In genomic region chr6:32852844-32853540, GRCh38 we compare ENCODE assay signal across 8 cellular contexts. TPM values are rescaled to one million over a fixed set of nuclear protein-coding genes. Genes with fewer than 3 reads are reported as not detected.
DNase-seq lines count a peak whose midpoint lies in the region; ATAC-seq, FAIRE-seq and TF ChIP-seq lines count a peak whose summit lies in the region.

No MANE protein-coding gene starts in this region.

- under 1% methylated on average over 22 of the region's 41 CpGs for WGBS in HepG2 (ENCODE audit: low lambda C conversion rate)

- in situ Hi-C loops in HepG2 (cut with HindIII; ENCODE audit: extremely low pct_ligation_motif_present, low pct_unique_long_range_greater_than_20kb) = no loop called here

- CTCF ChIA-PET in activated CD4-positive, alpha-beta T cell treated with anti-CD3 and anti-CD28 coated beads, Interleukin-2, amount 10 ng/mL, durations not matched to agents 7 days and 5 days (lab: Charles Lee) = interaction anchor here (0.8 to 8.0 kb wide), 11 partner anchors 9 to 395 kb away, joined by 3 to 171 read pairs (median 6); partner anchors contain the start of genes HLA-DMA, PSMB8 and TAP2
- CTCF ChIA-PET in HepG2 (lab: Yijun Ruan, JAX; ENCODE audit: low intra/inter-chr PET ratio, low total read pairs) = interaction anchor here (0.7 to 2.4 kb wide), 4 partner anchors 11 to 27 kb away, joined by 4 to 39 read pairs (median 4); partner anchors contain the start of gene TAP2

- H3K27ac Mint-ChIP-seq in IgD-negative memory B cell = peak overlapping the region; percentile 95 to 100 (median 99)
- peak overlapping the region; percentile 97 for H3K27ac Mint-ChIP-seq in activated CD4-positive, alpha-beta T cell treated with anti-CD3 and anti-CD28 coated beads, Interleukin-2, amount 10 ng/mL, durations not matched to agents 7 days and 5 days

- peak overlapping the region; percentile 67 to 99 (median 92) for H3K4me3 ChIP-seq in dorsolateral prefrontal cortex
- peak overlapping the region; percentile 93 to 96 (median 95) for H3K4me3 ChIP-seq in HepG2 (replicated peaks in 1 of 3; ENCODE audit: insufficient read depth in 1 of 3, low read depth in 2 of 3, low read length in 3 of 3)

- no peaks in the 10 kb centered on the region for H3K27me3 Mint-ChIP-seq in IgD-negative memory B cell
- H3K27me3 Mint-ChIP-seq in activated CD4-positive, alpha-beta T cell treated with anti-CD3 and anti-CD28 coated beads, Interleukin-2, amount 10 ng/mL, durations not matched to agents 7 days and 5 days = no peaks in the 10 kb centered on the region

- TF ChIP-seq EP300 in HepG2 (IDR thresholded peaks at IDR 0.05; ENCODE audit: low read depth in 2 of 2, low read length in 2 of 2) (no peak), HepG2 (CRISPR knock-in tag; IDR thresholded peaks at IDR 0.05; ENCODE audit: borderline replicate concordance) (no peak; the same call in none of the 2 replicates)

- H3K36me3 Mint-ChIP-seq in IgD-negative memory B cell = peaks cover 17% of the 10 kb centered on the region
- peaks cover 84% of the 10 kb centered on the region for H3K36me3 Mint-ChIP-seq in activated CD4-positive, alpha-beta T cell treated with anti-CD3 and anti-CD28 coated beads, Interleukin-2, amount 10 ng/mL, durations not matched to agents 7 days and 5 days (ENCODE audit: low read depth)

- POLR2A ChIA-PET in activated CD4-positive, alpha-beta T cell treated with anti-CD3 and anti-CD28 coated beads, Interleukin-2, amount 10 ng/mL, durations not matched to agents 7 days and 5 days (lab: Charles Lee) = interaction anchor here (0.5 to 2.9 kb wide), 8 partner anchors 8 to 121 kb away, joined by 3 to 54 read pairs (median 4); partner anchors contain the start of genes PSMB8 and TAP2
- POLR2A ChIA-PET in HepG2 (lab: Yijun Ruan, JAX) = interaction anchor here (0.6 to 3.8 kb wide), 6 partner anchors 8 to 118 kb away, joined by 4 to 69 read pairs (median 26); partner anchors contain the start of genes BRD2, PSMB8 and TAP2

- H4K20me1 ChIP-seq in HepG2 (ENCODE audit: insufficient read depth, low read length) = no peaks in the 10 kb centered on the region

- peaks cover 26% of the 10 kb centered on the region for H3K4me1 ChIP-seq in HepG2 (ENCODE audit: insufficient read depth, low read length)

- ATAC-seq in GM21447 (IDR thresholded peaks at IDR 0.05; ENCODE audit: unreplicated experiment) (peak; percentile 25), HepG2 (peak; percentile 56)

- H3K4me1 Mint-ChIP-seq in IgD-negative memory B cell = peaks cover 51 to 61% (median 58%) of the 10 kb centered on the region in 3 donors
- H3K4me1 Mint-ChIP-seq in activated CD4-positive, alpha-beta T cell treated with anti-CD3 and anti-CD28 coated beads, Interleukin-2, amount 10 ng/mL, durations not matched to agents 7 days and 5 days = peaks cover 63% of the 10 kb centered on the region

- peak overlapping the region; percentile 97 to 99 (median 99) for H3K4me3 Mint-ChIP-seq in IgD-negative memory B cell
- peak overlapping the region; percentile 98 for H3K4me3 Mint-ChIP-seq in activated CD4-positive, alpha-beta T cell treated with anti-CD3 and anti-CD28 coated beads, Interleukin-2, amount 10 ng/mL, durations not matched to agents 7 days and 5 days

- peaks cover 0 to 2% (median 0%) of the 10 kb centered on the region in 3 donors for H3K9me3 Mint-ChIP-seq in IgD-negative memory B cell
- no peaks in the 10 kb centered on the region for H3K9me3 Mint-ChIP-seq in activated CD4-positive, alpha-beta T cell treated with anti-CD3 and anti-CD28 coated beads, Interleukin-2, amount 10 ng/mL, durations not matched to agents 7 days and 5 days

- peak overlapping the region; percentile 98 for H3K4me2 ChIP-seq in HepG2 (ENCODE audit: low read depth, low read length)

- H2AFZ ChIP-seq in HepG2 (ENCODE audit: low read length) = no peak overlapping the region

- intact Hi-C loops in dorsolateral prefrontal cortex (cut with DNase I) = loop anchor here (1.0 to 5.0 kb wide), 4 partner anchors 14 to 656 kb away; partner anchors contain the start of gene TAP2 (in 2 of the 2)
- intact Hi-C loops in HepG2 (cut with micrococcal nuclease; ENCODE audit: unreplicated experiment) = loop anchor here (1.0 kb wide), 2 partner anchors 9 to 15 kb away; partner anchors contain the start of genes PSMB8 and TAP2

- DNase-seq in D721Med (ENCODE audit: insufficient read length, low spot score) (peak; percentile 35), dorsolateral prefrontal cortex (peak in 6 of 10 donors; percentile 44 to 60 (median 53)), HepG2 (ENCODE audit: low spot score) (no peak), NCI-H1694 treated with DMSO at 0.1 percent for 48 hours (lab: John Stamatoyannopoulos, UW) (no peak)
- peak; percentile 44 for DNase-seq in activated CD4-positive, alpha-beta T cell treated with anti-CD3 and anti-CD28 coated beads, Interleukin-2, amount 10 ng/mL, durations not matched to agents 7 days and 5 days
- peak; percentile 34 for DNase-seq in stimulated activated CD8-positive, alpha-beta memory T cell treated with anti-CD3 and anti-CD28 coated beads, Interleukin-12 subunit alpha, Interleukin-12 subunit beta, amount 100 ng/mL, for 4 hours (ENCODE audit: low read depth)

- TF ChIP-seq RAD21 in HepG2 (CRISPR knock-in tag; IDR thresholded peaks at IDR 0.05) = no peak

- no peaks in the 10 kb centered on the region for H3K79me2 ChIP-seq in HepG2 (ENCODE audit: insufficient read depth, low read length)

- TF ChIP-seq POLR2A in HepG2 (IDR thresholded peaks at IDR 0.05; ENCODE audit: insufficient read depth in 1 of 2, low read depth in 2 of 2, low read length in 2 of 2) = no peak

- peak overlapping the region; percentile 72 for H3K9ac ChIP-seq in HepG2 (ENCODE audit: insufficient read depth, low read depth, low read length)

- H3K9me3 ChIP-seq in HepG2 (ENCODE audit: low read length) = no peaks in the 10 kb centered on the region

- no TSS peak for BruUV-seq in HepG2 (replicated peaks; lab: Mats Ljungman, UMichigan)

- FAIRE-seq in D721Med (lab: Jason Lieb, UNC) (no peak), HepG2 (lab: Jason Lieb, UNC) (no peak)

- H3K27ac ChIP-seq in dorsolateral prefrontal cortex (peak overlapping the region; percentile 87 to 100 (median 99)), HepG2 (ENCODE audit: extremely low read length, insufficient read depth, low read length) (peak overlapping the region; percentile 62)

- H3K27me3 ChIP-seq in dorsolateral prefrontal cortex = no peaks in the 10 kb centered on the region
- H3K27me3 ChIP-seq in HepG2 (ENCODE audit: control insufficient read depth in 1 of 2, insufficient read depth in 2 of 2, low read length in 2 of 2) = no peaks in the 10 kb centered on the region; a peak in 1 of 5 replicates

- H3K36me3 ChIP-seq in HepG2 (replicated peaks in 1 of 2; ENCODE audit: control insufficient read depth in 1 of 2, insufficient read depth in 2 of 2, low read length in 2 of 2) = peaks cover 0 to 6% of the 10 kb centered on the region in 2 experiments; a peak in 1 of 5 replicates

- TF ChIP-seq CTCF in D721Med (IDR thresholded peaks at IDR 0.05; ENCODE audit: insufficient read depth, missing control alignments) (no peak), dorsolateral prefrontal cortex (IDR thresholded peaks at IDR 0.05 in 54 of 56, conservative IDR thresholded peaks at IDR 0.05 in 2 of 56; ENCODE audit: low read depth in 1 of 56, partially characterized antibody in 56 of 56) (no peak), HepG2 (CRISPR knock-in tag; IDR thresholded peaks at IDR 0.05) (no peak)

RNA-seq across cellular contexts. Expression of gene TAP1, which starts 0.5 kb away (rescaled TPM):
- polyA plus RNA-seq in IgD-negative memory B cell = 219 TPM
- 100 to 1,000 TPM; 396 to 441 TPM for total RNA-seq in activated CD4-positive, alpha-beta T cell treated with anti-CD3 and anti-CD28 coated beads, Interleukin-2, amount 10 ng/mL, durations not matched to agents 7 days and 5 days
- 10 to 100 TPM; 10.8 to 44.1 (median 18.6) TPM for total RNA-seq in dorsolateral prefrontal cortex
- 23.0 and 52.2 TPM in 2 replicates for total RNA-seq in HepG2 (2016; rRNA removed; fragmentation: Illumina TruSeq; extraction: Trizol)
- total RNA-seq in HepG2 (2016; cell fraction: cytosol; rRNA removed; fragmentation: Illumina TruSeq; extraction: Trizol; ENCODE audit: low read depth) = 9.3 and 11.5 TPM in 2 replicates
- 22.7 and 50.5 TPM in 2 replicates for total RNA-seq in HepG2 (2016; cell fraction: insoluble cytoplasmic fraction; rRNA removed; fragmentation: Illumina TruSeq; extraction: Trizol)
- 19.4 and 21.5 TPM in 2 replicates for total RNA-seq in HepG2 (2016; cell fraction: membrane; rRNA removed; fragmentation: Illumina TruSeq; extraction: Trizol)
- total RNA-seq in HepG2 (2016; cell fraction: nucleus; rRNA removed; fragmentation: Illumina TruSeq; extraction: Trizol) = 42.8 and 46.0 TPM in 2 replicates
- polyA plus RNA-seq in HepG2 (2011; rRNA removed) = 31.2 and 34.5 TPM in 2 replicates
- polyA plus RNA-seq in HepG2 (2011; cell fraction: cytosol; rRNA removed) = 27.9 and 29.3 TPM in 2 replicates
- 33.1 and 33.7 TPM in 2 replicates for polyA plus RNA-seq in HepG2 (2011; cell fraction: nucleus; rRNA removed)
- polyA plus RNA-seq in HepG2 (2012) = 13.9 and 21.5 TPM in 2 replicates
- 7.3 TPM in 2 replicates for polyA plus RNA-seq in HepG2 (2016; cell fraction: cytosol; fragmentation: Illumina TruSeq; extraction: Trizol; ENCODE audit: low read depth)
- 17.6 and 20.8 TPM in 2 replicates for polyA plus RNA-seq in HepG2 (2016; cell fraction: insoluble cytoplasmic fraction; fragmentation: Illumina TruSeq; extraction: Trizol; ENCODE audit: low read depth)
- 11.8 and 14.3 TPM in 2 replicates for polyA plus RNA-seq in HepG2 (2016; cell fraction: membrane; fragmentation: Illumina TruSeq; extraction: Trizol; ENCODE audit: low read depth)
- 60.4 and 64.9 TPM in 2 replicates for polyA plus RNA-seq in HepG2 (2016; cell fraction: nucleus; fragmentation: Illumina TruSeq; extraction: Trizol; ENCODE audit: insufficient read depth, low read depth)
- polyA minus RNA-seq in HepG2 (2011; rRNA and poly(A)+ RNA removed; ENCODE audit: low replicate concordance) = 46.0 and 105 TPM in 2 replicates
- polyA minus RNA-seq in HepG2 (2011; cell fraction: cytosol; rRNA and poly(A)+ RNA removed) = 18.2 and 19.3 TPM in 2 replicates
- polyA minus RNA-seq in HepG2 (2011; cell fraction: nucleus; rRNA and poly(A)+ RNA removed) = 7.5 and 13.4 TPM in 2 replicates

RNA-seq across cellular contexts. Expression of gene PSMB9, which starts 1.0 kb away (rescaled TPM):
- polyA plus RNA-seq in IgD-negative memory B cell = 695 TPM
- 100 to 1,000 TPM; 329 to 391 TPM for total RNA-seq in activated CD4-positive, alpha-beta T cell treated with anti-CD3 and anti-CD28 coated beads, Interleukin-2, amount 10 ng/mL, durations not matched to agents 7 days and 5 days
- total RNA-seq in dorsolateral prefrontal cortex = 10 to 100 TPM in 85 of 120 experiments, 1 to 10 TPM in 35; 3.1 to 32.7 (median 12.7) TPM
- 16.0 and 21.4 TPM in 2 replicates for total RNA-seq in HepG2 (2016; rRNA removed; fragmentation: Illumina TruSeq; extraction: Trizol)
- 3.2 and 3.3 TPM in 2 replicates for total RNA-seq in HepG2 (2016; cell fraction: cytosol; rRNA removed; fragmentation: Illumina TruSeq; extraction: Trizol; ENCODE audit: low read depth)
- total RNA-seq in HepG2 (2016; cell fraction: insoluble cytoplasmic fraction; rRNA removed; fragmentation: Illumina TruSeq; extraction: Trizol) = 17.4 and 26.1 TPM in 2 replicates
- total RNA-seq in HepG2 (2016; cell fraction: membrane; rRNA removed; fragmentation: Illumina TruSeq; extraction: Trizol) = 4.3 and 5.5 TPM in 2 replicates
- total RNA-seq in HepG2 (2016; cell fraction: nucleus; rRNA removed; fragmentation: Illumina TruSeq; extraction: Trizol) = 5.0 and 6.6 TPM in 2 replicates
- 15.6 and 17.3 TPM in 2 replicates for polyA plus RNA-seq in HepG2 (2011; rRNA removed)
- 19.5 and 21.0 TPM in 2 replicates for polyA plus RNA-seq in HepG2 (2011; cell fraction: cytosol; rRNA removed)
- polyA plus RNA-seq in HepG2 (2011; cell fraction: nucleus; rRNA removed) = 4.4 and 5.1 TPM in 2 replicates
- 3.4 and 5.3 TPM in 2 replicates for polyA plus RNA-seq in HepG2 (2012)
- polyA plus RNA-seq in HepG2 (2016; cell fraction: cytosol; fragmentation: Illumina TruSeq; extraction: Trizol; ENCODE audit: low read depth) = 4.7 and 6.1 TPM in 2 replicates
- 24.7 and 26.1 TPM in 2 replicates for polyA plus RNA-seq in HepG2 (2016; cell fraction: insoluble cytoplasmic fraction; fragmentation: Illumina TruSeq; extraction: Trizol; ENCODE audit: low read depth)
- 4.7 and 6.1 TPM in 2 replicates for polyA plus RNA-seq in HepG2 (2016; cell fraction: membrane; fragmentation: Illumina TruSeq; extraction: Trizol; ENCODE audit: low read depth)
- 10.3 and 12.6 TPM in 2 replicates for polyA plus RNA-seq in HepG2 (2016; cell fraction: nucleus; fragmentation: Illumina TruSeq; extraction: Trizol; ENCODE audit: insufficient read depth, low read depth)
- polyA minus RNA-seq in HepG2 (2011; rRNA and poly(A)+ RNA removed; ENCODE audit: low replicate concordance) = 7.4 and 20.2 TPM in 2 replicates
- polyA minus RNA-seq in HepG2 (2011; cell fraction: cytosol; rRNA and poly(A)+ RNA removed) = 3.7 and 5.3 TPM in 2 replicates
- 2.3 and 4.8 TPM in 2 replicates for polyA minus RNA-seq in HepG2 (2011; cell fraction: nucleus; rRNA and poly(A)+ RNA removed)

RNA-seq across cellular contexts. Expression of gene PSMB8, which starts 9.1 kb away (rescaled TPM):
- polyA plus RNA-seq in IgD-negative memory B cell (366 TPM), HepG2 (2011; rRNA removed) (30.7 and 41.2 TPM in 2 replicates)
- total RNA-seq in activated CD4-positive, alpha-beta T cell treated with anti-CD3 and anti-CD28 coated beads, Interleukin-2, amount 10 ng/mL, durations not matched to agents 7 days and 5 days = 100 to 1,000 TPM; 307 to 379 TPM
- total RNA-seq in dorsolateral prefrontal cortex (10 to 100 TPM in 101 of 120 experiments, 1 to 10 TPM in 19; 6.7 to 33.3 (median 13.1) TPM), HepG2 (2016; rRNA removed; fragmentation: Illumina TruSeq; extraction: Trizol) (64.7 and 74.9 TPM in 2 replicates)
- total RNA-seq in HepG2 (2016; cell fraction: cytosol; rRNA removed; fragmentation: Illumina TruSeq; extraction: Trizol; ENCODE audit: low read depth) = 17.3 and 18.5 TPM in 2 replicates
- 69.4 and 76.9 TPM in 2 replicates for total RNA-seq in HepG2 (2016; cell fraction: insoluble cytoplasmic fraction; rRNA removed; fragmentation: Illumina TruSeq; extraction: Trizol)
- total RNA-seq in HepG2 (2016; cell fraction: membrane; rRNA removed; fragmentation: Illumina TruSeq; extraction: Trizol) = 30.5 and 33.2 TPM in 2 replicates
- total RNA-seq in HepG2 (2016; cell fraction: nucleus; rRNA removed; fragmentation: Illumina TruSeq; extraction: Trizol) = 24.1 and 26.9 TPM in 2 replicates
- 43.0 and 50.9 TPM in 2 replicates for polyA plus RNA-seq in HepG2 (2011; cell fraction: cytosol; rRNA removed)
- 24.6 and 37.8 TPM in 2 replicates for polyA plus RNA-seq in HepG2 (2011; cell fraction: nucleus; rRNA removed)
- 24.6 and 32.8 TPM in 2 replicates for polyA plus RNA-seq in HepG2 (2012)
- polyA plus RNA-seq in HepG2 (2016; cell fraction: cytosol; fragmentation: Illumina TruSeq; extraction: Trizol; ENCODE audit: low read depth) = 16.9 and 17.5 TPM in 2 replicates
- 67.6 and 73.1 TPM in 2 replicates for polyA plus RNA-seq in HepG2 (2016; cell fraction: insoluble cytoplasmic fraction; fragmentation: Illumina TruSeq; extraction: Trizol; ENCODE audit: low read depth)
- 25.0 and 28.1 TPM in 2 replicates for polyA plus RNA-seq in HepG2 (2016; cell fraction: membrane; fragmentation: Illumina TruSeq; extraction: Trizol; ENCODE audit: low read depth)
- 41.0 and 43.4 TPM in 2 replicates for polyA plus RNA-seq in HepG2 (2016; cell fraction: nucleus; fragmentation: Illumina TruSeq; extraction: Trizol; ENCODE audit: insufficient read depth, low read depth)
- 17.3 and 80.7 TPM in 2 replicates for polyA minus RNA-seq in HepG2 (2011; rRNA and poly(A)+ RNA removed; ENCODE audit: low replicate concordance)
- 6.2 and 7.1 TPM in 2 replicates for polyA minus RNA-seq in HepG2 (2011; cell fraction: cytosol; rRNA and poly(A)+ RNA removed)
- 3.9 and 6.7 TPM in 2 replicates for polyA minus RNA-seq in HepG2 (2011; cell fraction: nucleus; rRNA and poly(A)+ RNA removed)

RNA-seq across cellular contexts. Expression of gene TAP2, which starts 14.5 kb away (rescaled TPM):
- 26.8 TPM for polyA plus RNA-seq in IgD-negative memory B cell
- 100 to 1,000 TPM; 332 to 337 TPM for total RNA-seq in activated CD4-positive, alpha-beta T cell treated with anti-CD3 and anti-CD28 coated beads, Interleukin-2, amount 10 ng/mL, durations not matched to agents 7 days and 5 days
- 10 to 100 TPM; 12.3 to 50.8 (median 24.2) TPM for total RNA-seq in dorsolateral prefrontal cortex
- total RNA-seq in HepG2 (2016; rRNA removed; fragmentation: Illumina TruSeq; extraction: Trizol) = 9.8 and 17.6 TPM in 2 replicates
- total RNA-seq in HepG2 (2016; cell fraction: cytosol; rRNA removed; fragmentation: Illumina TruSeq; extraction: Trizol; ENCODE audit: low read depth) = 1.2 and 1.7 TPM in 2 replicates
- total RNA-seq in HepG2 (2016; cell fraction: insoluble cytoplasmic fraction; rRNA removed; fragmentation: Illumina TruSeq; extraction: Trizol) = 9.2 and 20.2 TPM in 2 replicates
- total RNA-seq in HepG2 (2016; cell fraction: membrane; rRNA removed; fragmentation: Illumina TruSeq; extraction: Trizol) = 4.0 and 4.1 TPM in 2 replicates
- total RNA-seq in HepG2 (2016; cell fraction: nucleus; rRNA removed; fragmentation: Illumina TruSeq; extraction: Trizol) = 21.3 and 26.0 TPM in 2 replicates
- 10.3 and 16.2 TPM in 2 replicates for polyA plus RNA-seq in HepG2 (2011; rRNA removed)
- polyA plus RNA-seq in HepG2 (2011; cell fraction: cytosol; rRNA removed) = 7.9 and 11.8 TPM in 2 replicates
- 17.4 and 34.9 TPM in 2 replicates for polyA plus RNA-seq in HepG2 (2011; cell fraction: nucleus; rRNA removed)
- polyA plus RNA-seq in HepG2 (2012) = 11.3 and 15.1 TPM in 2 replicates
- 0.72 and 1.6 TPM in 2 replicates for polyA plus RNA-seq in HepG2 (2016; cell fraction: cytosol; fragmentation: Illumina TruSeq; extraction: Trizol; ENCODE audit: low read depth)
- polyA plus RNA-seq in HepG2 (2016; cell fraction: insoluble cytoplasmic fraction; fragmentation: Illumina TruSeq; extraction: Trizol; ENCODE audit: low read depth) = 11.8 and 12.8 TPM in 2 replicates
- polyA plus RNA-seq in HepG2 (2016; cell fraction: membrane; fragmentation: Illumina TruSeq; extraction: Trizol; ENCODE audit: low read depth) = 2.6 and 3.1 TPM in 2 replicates
- 54.1 and 59.6 TPM in 2 replicates for polyA plus RNA-seq in HepG2 (2016; cell fraction: nucleus; fragmentation: Illumina TruSeq; extraction: Trizol; ENCODE audit: insufficient read depth, low read depth)
- polyA minus RNA-seq in HepG2 (2011; rRNA and poly(A)+ RNA removed; ENCODE audit: low replicate concordance) = 39.2 and 126 TPM in 2 replicates
- polyA minus RNA-seq in HepG2 (2011; cell fraction: cytosol; rRNA and poly(A)+ RNA removed) = 9.4 and 12.6 TPM in 2 replicates
- polyA minus RNA-seq in HepG2 (2011; cell fraction: nucleus; rRNA and poly(A)+ RNA removed) = 21.8 and 31.5 TPM in 2 replicates

RNA-seq across cellular contexts. Expression of gene HLA-DOB, which starts 36.2 kb away (rescaled TPM):
- 368 TPM for polyA plus RNA-seq in IgD-negative memory B cell
- 1 to 10 TPM; 2.4 to 2.9 TPM for total RNA-seq in activated CD4-positive, alpha-beta T cell treated with anti-CD3 and anti-CD28 coated beads, Interleukin-2, amount 10 ng/mL, durations not matched to agents 7 days and 5 days
- total RNA-seq in dorsolateral prefrontal cortex = 1 to 10 TPM in 48 of 120 experiments, under 1 TPM in 40, not detected in 32; 0.33 to 9.9 (median 1.0) TPM
- not detected in 2 replicates for total RNA-seq in HepG2 (2016; rRNA removed; fragmentation: Illumina TruSeq; extraction: Trizol)
- not detected in 2 replicates for total RNA-seq in HepG2 (2016; cell fraction: cytosol; rRNA removed; fragmentation: Illumina TruSeq; extraction: Trizol; ENCODE audit: low read depth)
- total RNA-seq in HepG2 (2016; cell fraction: insoluble cytoplasmic fraction; rRNA removed; fragmentation: Illumina TruSeq; extraction: Trizol) = 0.09 TPM in 1 of 2 replicates, not detected in the other
- not detected in 2 replicates for total RNA-seq in HepG2 (2016; cell fraction: membrane; rRNA removed; fragmentation: Illumina TruSeq; extraction: Trizol)
- not detected in 2 replicates for total RNA-seq in HepG2 (2016; cell fraction: nucleus; rRNA removed; fragmentation: Illumina TruSeq; extraction: Trizol)
- polyA plus RNA-seq in HepG2 (2011; rRNA removed) = 0.09 TPM in 1 of 2 replicates, not detected in the other
- polyA plus RNA-seq in HepG2 (2011; cell fraction: cytosol; rRNA removed) = not detected in 2 replicates
- polyA plus RNA-seq in HepG2 (2011; cell fraction: nucleus; rRNA removed) = 0.21 TPM in 2 replicates
- polyA plus RNA-seq in HepG2 (2012) = not detected in 2 replicates
- polyA plus RNA-seq in HepG2 (2016; cell fraction: cytosol; fragmentation: Illumina TruSeq; extraction: Trizol; ENCODE audit: low read depth) = not detected in 2 replicates
- polyA plus RNA-seq in HepG2 (2016; cell fraction: insoluble cytoplasmic fraction; fragmentation: Illumina TruSeq; extraction: Trizol; ENCODE audit: low read depth) = not detected in 2 replicates
- not detected in 2 replicates for polyA plus RNA-seq in HepG2 (2016; cell fraction: membrane; fragmentation: Illumina TruSeq; extraction: Trizol; ENCODE audit: low read depth)
- polyA plus RNA-seq in HepG2 (2016; cell fraction: nucleus; fragmentation: Illumina TruSeq; extraction: Trizol; ENCODE audit: insufficient read depth, low read depth) = 1.1 TPM in 1 of 2 replicates, not detected in the other
- polyA minus RNA-seq in HepG2 (2011; rRNA and poly(A)+ RNA removed; ENCODE audit: low replicate concordance) = 0.20 and 1.2 TPM in 2 replicates
- polyA minus RNA-seq in HepG2 (2011; cell fraction: cytosol; rRNA and poly(A)+ RNA removed) = not detected in 2 replicates
- polyA minus RNA-seq in HepG2 (2011; cell fraction: nucleus; rRNA and poly(A)+ RNA removed) = 0.52 TPM in 1 of 2 replicates, not detected in the other

Comparison
In these comparisons a context has a peak if more than half of its experiments do, and no peak if none do; other contexts are left out.
1. DNase-seq: peak in D721Med (single experiment), activated CD4-positive, alpha-beta T cell treated with anti-CD3 and anti-CD28 coated beads, Interleukin-2, amount 10 ng/mL, durations not matched to agents 7 days and 5 days (single experiment), dorsolateral prefrontal cortex (6 of 10) and stimulated activated CD8-positive, alpha-beta memory T cell treated with anti-CD3 and anti-CD28 coated beads, Interleukin-12 subunit alpha, Interleukin-12 subunit beta, amount 100 ng/mL, for 4 hours (single experiment); none in HepG2 (single experiment) and NCI-H1694 treated with DMSO at 0.1 percent for 48 hours (single experiment).
2. RNA of gene PSMB9, which starts 1.0 kb away (total RNA-seq): 329 to 391 TPM in activated CD4-positive, alpha-beta T cell treated with anti-CD3 and anti-CD28 coated beads, Interleukin-2, amount 10 ng/mL, durations not matched to agents 7 days and 5 days; 3.2 to 26.1 TPM in HepG2 and 3.1 to 32.7 TPM in dorsolateral prefrontal cortex; every median in the first group is over 4 times any median in the second.